Comparison of ENCODE assay signal across 10 cellular contexts in the genomic region with DNA sequence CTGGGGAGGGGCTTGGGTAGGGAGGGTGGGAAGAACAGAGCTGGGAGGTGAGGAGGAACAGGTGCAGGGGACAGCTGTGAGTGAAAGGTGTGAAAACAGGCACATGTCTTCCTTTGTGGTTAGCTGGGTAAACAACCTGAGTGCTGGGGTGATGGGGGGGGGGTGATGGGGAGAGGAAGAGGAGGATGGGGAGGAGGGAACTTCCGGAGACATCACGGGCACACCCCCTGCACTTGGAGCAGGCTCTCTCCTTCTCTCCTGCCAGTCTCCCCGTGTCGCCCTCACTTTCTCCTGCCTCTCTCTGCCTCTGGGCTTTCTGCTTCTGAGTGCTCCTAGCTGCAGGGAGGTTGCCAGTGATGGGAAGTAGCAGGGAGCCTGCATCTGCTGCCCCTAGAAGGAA. TPM values are rescaled to one million over a fixed set of nuclear protein-coding genes. Genes with fewer than 3 reads are reported as not detected.
DNase-seq lines count a peak whose midpoint lies in the region; ATAC-seq, FAIRE-seq and TF ChIP-seq lines count a peak whose summit lies in the region.
"Had no signal": no experiment of that assay in that cellular context is flagged by ENCODE, and none has a peak within 500 bp of the region (broad histone marks: within the 10 kb centered on the region; RNA-seq: fewer than 3 reads in every experiment).

No MANE protein-coding gene starts in this region.

- H3K4me3 ChIP-seq in stomach = no peak overlapping the region

- H3K4me1 ChIP-seq in stomach = peaks cover 14 to 70% (median 38%) of the 10 kb centered on the region in 4 donors

- no peak for ATAC-seq in HG02884 (IDR thresholded peaks at IDR 0.05; ENCODE audit: unreplicated experiment)

- no peak for TF ChIP-seq POLR2A in GM12892 (IDR thresholded peaks at IDR 0.05; ENCODE audit: low read depth, low read length)
- TF ChIP-seq POLR2A in erythroblast (IDR thresholded peaks at IDR 0.05; ENCODE audit: low read length) = no peak
- TF ChIP-seq POLR2A in stomach (IDR thresholded peaks at IDR 0.05) = no peak

- peak; percentile 92 for FAIRE-seq in GM12892 (lab: Jason Lieb, UNC)

- DNase-seq in GM12892 (ENCODE audit: insufficient read length) (no peak), NCI-H146 treated with DMSO at 0.1 percent for 48 hours (lab: John Stamatoyannopoulos, UW; ENCODE audit: unreplicated experiment) (peak; percentile 87), myocyte (ENCODE audit: low read depth) (peak; percentile 23), ecto neural progenitor cell (ENCODE audit: low spot score) (no peak), erythroblast (lab: John Stamatoyannopoulos, UW) (no peak), stomach (no peak)
- DNase-seq in activated CD4-positive, alpha-beta T cell treated with anti-CD3 and anti-CD28 coated beads, Interleukin-2, amount 50 U/mL, for 1 hour = peak; percentile 57
- DNase-seq: KG1 had no signal

- peak overlapping the region in 1 of 5 donors; percentile 7 for H3K27ac ChIP-seq in stomach

- no peak for TF ChIP-seq EP300 in stomach (IDR thresholded peaks at IDR 0.05)

- WGBS in stomach, 5 donors = 2 to 9% (median 6%) methylated on average over 4 of the region's 4 CpGs

- no peaks in the 10 kb centered on the region for H3K27me3 ChIP-seq in stomach

- intact Hi-C loops in stomach (cut with DNase I; ENCODE audit: low total_unique reads) = no loop called here

- peaks cover 0 to 14% (median 12%) of the 10 kb centered on the region in 4 donors for H3K36me3 ChIP-seq in stomach

- no peak for TF ChIP-seq CTCF in stomach (IDR thresholded peaks at IDR 0.05)

- no peaks in the 10 kb centered on the region for H3K9me3 ChIP-seq in stomach

RNA-seq across cellular contexts. Expression of a gene that starts 8.8 kb away (rescaled TPM):
- 2.1 TPM for polyA plus RNA-seq in GM12892 (2012; ENCODE audit: missing spikeins)
- total RNA-seq in myocyte = not detected in 2 replicates
- not detected for polyA plus RNA-seq in myocyte (2012)
- under 1 TPM in 1 of 5 donors, not detected in 4; 0.14 TPM for total RNA-seq in stomach
- under 1 TPM; 0.12 to 0.60 (median 0.15) TPM for polyA plus RNA-seq in stomach
- total RNA-seq: cardiac septum had no signal

RNA-seq across cellular contexts. Expression of a gene that starts 33.2 kb away (rescaled TPM):
- polyA plus RNA-seq in GM12892 (2012; ENCODE audit: missing spikeins) = 3.1 TPM
- total RNA-seq in myocyte (15.2 and 22.1 TPM in 2 replicates), stomach (10 to 100 TPM in 4 of 5 donors, 1 to 10 TPM in 1; 9.9 to 35.2 (median 20.4) TPM)
- 36.4 TPM for polyA plus RNA-seq in myocyte (2012)
- polyA plus RNA-seq in stomach = 10 to 100 TPM in 1 of 3 donors, 1 to 10 TPM in 2; 4.2 to 11.7 (median 6.0) TPM

Comparison
In these comparisons a context has a peak if more than half of its experiments do, and no peak if none do; other contexts are left out.
1. DNase-seq: peak in NCI-H146 treated with DMSO at 0.1 percent for 48 hours (single experiment), activated CD4-positive, alpha-beta T cell treated with anti-CD3 and anti-CD28 coated beads, Interleukin-2, amount 50 U/mL, for 1 hour (single experiment) and myocyte (single experiment); none in GM12892 (single experiment), ecto neural progenitor cell (single experiment), erythroblast (0 of 2) and stomach (single experiment).